In genomic region chr5:154368041-154368800, GRCh38 we compare ENCODE assay signal across 7 cellular contexts.
DNase-seq lines count a peak whose midpoint lies in the region; FAIRE-seq and TF ChIP-seq lines count a peak whose summit lies in the region.

No MANE protein-coding gene starts in this region.

- H3K36me3 ChIP-seq in mammary epithelial cell (ENCODE audit: insufficient read depth, low read length) (no peaks in the 10 kb centered on the region), tibial artery (no peaks in the 10 kb centered on the region)

- 9% methylated on average over 6 of the region's 6 CpGs for WGBS in mammary epithelial cell (ENCODE audit: low coverage, missing lambda C conversion rate)

- BruUV-seq in mammary epithelial cell (replicated peaks; lab: Mats Ljungman, UMichigan) = TSS peak; percentile 82

- peak overlapping the region; percentile 14 for H2AFZ ChIP-seq in mammary epithelial cell (ENCODE audit: low read depth, low read length)

- peaks cover 5% of the 10 kb centered on the region for H3K36me3 Mint-ChIP-seq in activated naive CD8-positive, alpha-beta T cell treated with anti-CD3 and anti-CD28 coated beads for 36 hours

- DNase-seq in LHCN-M2 (ENCODE audit: low read depth) (peak; percentile 96), mammary epithelial cell (peak; percentile 95), kidney glomerular epithelial cell (lab: John Stamatoyannopoulos, UW) (peak; percentile 94), tibial artery (peak; percentile 58 to 72), GM12891 (ENCODE audit: insufficient read length, low spot score) (no peak), GM13977 (ENCODE audit: low spot score) (no peak)
- DNase-seq in activated naive CD8-positive, alpha-beta T cell treated with anti-CD3 and anti-CD28 coated beads for 36 hours = no peak

- H3K4me3 ChIP-seq in mammary epithelial cell (replicated peaks in 1 of 3; ENCODE audit: insufficient read depth in 1 of 3, low read depth in 2 of 3, low read length in 3 of 3) (peak overlapping the region in 2 of 3 experiments; percentile 4 to 7), tibial artery (no peak overlapping the region)

- dilution Hi-C loops in mammary epithelial cell (cut with HindIII; ENCODE audit: low sequenced_read_pairs) = no loop called here

- H3K9me3 Mint-ChIP-seq in activated naive CD8-positive, alpha-beta T cell treated with anti-CD3 and anti-CD28 coated beads for 36 hours = no peaks in the 10 kb centered on the region

- H3K27ac Mint-ChIP-seq in activated naive CD8-positive, alpha-beta T cell treated with anti-CD3 and anti-CD28 coated beads for 36 hours = no peak overlapping the region

- H3K9ac ChIP-seq in mammary epithelial cell (ENCODE audit: insufficient read depth, low read length) = no peak overlapping the region

- H3K4me1 Mint-ChIP-seq in activated naive CD8-positive, alpha-beta T cell treated with anti-CD3 and anti-CD28 coated beads for 36 hours = no peaks in the 10 kb centered on the region

- FAIRE-seq in GM12891 (lab: Jason Lieb, UNC) = no peak

- H3K79me2 ChIP-seq in mammary epithelial cell (ENCODE audit: insufficient read depth, low read length) = no peaks in the 10 kb centered on the region

- CTCF ChIA-PET in mammary epithelial cell (lab: Charles Lee; ENCODE audit: low non-redundant PET) = interaction anchor here (0.6 kb wide), 1 partner anchor 274 kb away, joined by 4 read pairs; no protein-coding TSS in a partner anchor

- peak overlapping the region; percentile 66 for H3K4me2 ChIP-seq in mammary epithelial cell (ENCODE audit: insufficient read depth, low read depth, low read length)

- H3K4me3 Mint-ChIP-seq in activated naive CD8-positive, alpha-beta T cell treated with anti-CD3 and anti-CD28 coated beads for 36 hours = no peak overlapping the region

- no peaks in the 10 kb centered on the region for H4K20me1 ChIP-seq in mammary epithelial cell (ENCODE audit: insufficient read depth, low read length)

- in situ Hi-C loops in mammary epithelial cell (cut with MboI; ENCODE audit: low sequenced_read_pairs in 2 of 2) = no loop called here
- in situ Hi-C loops in GM13977 (cut with MboI; ENCODE audit: low pct_unique_long_range_greater_than_20kb, low sequenced_read_pairs, unreplicated experiment) = no loop called here

- H3K27me3 Mint-ChIP-seq in activated naive CD8-positive, alpha-beta T cell treated with anti-CD3 and anti-CD28 coated beads for 36 hours = no peaks in the 10 kb centered on the region

- no peak for TF ChIP-seq POLR2A in GM12891 (IDR thresholded peaks at IDR 0.05; ENCODE audit: low read depth, low read length)

- H3K27me3 ChIP-seq in mammary epithelial cell (ENCODE audit: insufficient read depth, low read length) (no peaks in the 10 kb centered on the region), tibial artery (no peaks in the 10 kb centered on the region)

- TF ChIP-seq CTCF in mammary epithelial cell (conservative IDR thresholded peaks at IDR 0.05 in 1 of 2, IDR thresholded peaks at IDR 0.05 in 1 of 2; ENCODE audit: extremely low read depth in 1 of 2, insufficient read depth in 1 of 2, low read depth in 1 of 2, low read length in 2 of 2) (no peak), tibial artery (IDR thresholded peaks at IDR 0.05) (no peak), GM13977 (IDR thresholded peaks at IDR 0.05; ENCODE audit: extremely low read depth, insufficient read depth, missing control alignments) (no peak)

- intact Hi-C loops in mammary epithelial cell (cut with micrococcal nuclease) (loop anchor here (2.0 kb wide), 1 partner anchor 37 kb away; no protein-coding TSS in a partner anchor), tibial artery (cut with DNase I; ENCODE audit: low total_unique reads) (no loop called here)

- H3K27ac ChIP-seq in mammary epithelial cell (ENCODE audit: insufficient read depth, low read depth, low read length) (peak overlapping the region; percentile 84), tibial artery (peak overlapping the region; percentile 71)

- H3K4me1 ChIP-seq in mammary epithelial cell (ENCODE audit: insufficient read depth, low read length) = peaks cover 78% of the 10 kb centered on the region
- peaks cover 0 to 66% (median 56%) of the 10 kb centered on the region in 4 donors for H3K4me1 ChIP-seq in tibial artery

- H3K9me3 ChIP-seq in mammary epithelial cell (replicated peaks; ENCODE audit: insufficient read depth, low read length) (no peaks in the 10 kb centered on the region), tibial artery (no peaks in the 10 kb centered on the region)

TF ChIP-seq in GM12891, 5 proteins besides CTCF, POLR2A, EP300 and RAD21:
- no peak for TF ChIP-seq PAX5 (IDR thresholded peaks at IDR 0.05; ENCODE audit: insufficient read depth, low read length, severe bottlenecking)
- no peak for TF ChIP-seq SPI1 (IDR thresholded peaks at IDR 0.05; ENCODE audit: low read depth, low read length)
- no peak for TF ChIP-seq TAF1 (IDR thresholded peaks at IDR 0.05; ENCODE audit: low read depth, low read length)
- no peak for TF ChIP-seq POLR2AphosphoS5 (IDR thresholded peaks at IDR 0.05; ENCODE audit: low read depth, low read length)

Comparison
In these comparisons a context has a peak if more than half of its experiments do, and no peak if none do; other contexts are left out.
1. DNase-seq: peak in LHCN-M2 (single experiment), mammary epithelial cell (single experiment), kidney glomerular epithelial cell (single experiment) and tibial artery (2 of 2); none in GM12891 (single experiment), activated naive CD8-positive, alpha-beta T cell treated with anti-CD3 and anti-CD28 coated beads for 36 hours (single experiment) and GM13977 (single experiment).
2. H3K4me3 ChIP-seq: peak in mammary epithelial cell (2 of 3); none in tibial artery (0 of 2).